Comparison of ENCODE assay signal across 21 cellular contexts in genomic region chr13:49571299-49572240, GRCh38. TPM values are rescaled to one million over a fixed set of nuclear protein-coding genes. Genes with fewer than 3 reads are reported as not detected.
DNase-seq lines count a peak whose midpoint lies in the region; ATAC-seq and TF ChIP-seq lines count a peak whose summit lies in the region.
"Had no signal": no experiment of that assay in that cellular context is flagged by ENCODE, and none has a peak within 500 bp of the region (broad histone marks: within the 10 kb centered on the region; RNA-seq: fewer than 3 reads in every experiment).

No MANE protein-coding gene starts in this region.

- TF ChIP-seq CTCF in mesothelial cell of epicardium (IDR thresholded peaks at IDR 0.05; ENCODE audit: unreplicated experiment): no peak

- H3K4me1 Mint-ChIP-seq in stimulated activated naive CD8-positive, alpha-beta T cell treated with anti-CD3 and anti-CD28 coated beads, Interleukin-15, Interleukin-2, amounts not matched to agents 100 ng/mL and 50 ng/mL, for 24 hours (ENCODE audit: low read depth): peaks cover 33% of the 10 kb centered on the region
- peaks cover 18 to 38% of the 10 kb centered on the region in 2 donors for H3K4me1 Mint-ChIP-seq in effector memory CD8-positive, alpha-beta T cell (ENCODE audit: low read depth in 2 of 2)
- peaks cover 13% of the 10 kb centered on the region for H3K4me1 Mint-ChIP-seq in mesothelial cell of epicardium
- H3K4me1 Mint-ChIP-seq: neural crest cell had no signal

- ATAC-seq in stimulated activated naive CD8-positive, alpha-beta T cell treated with anti-CD3 and anti-CD28 coated beads, Interleukin-15, Interleukin-2, amounts not matched to agents 100 U/mL and 50 U/mL, for 24 hours: no peak
- peak; percentile 58 for ATAC-seq in HG02759 (IDR thresholded peaks at IDR 0.05; ENCODE audit: unreplicated experiment)
- no peak for ATAC-seq in effector memory CD8-positive, alpha-beta T cell (replicated peaks)
- ATAC-seq: left lobe of liver had no signal

- no peak for DNase-seq in stimulated activated naive CD8-positive, alpha-beta T cell treated with anti-CD3 and anti-CD28 coated beads, Interleukin-15, Interleukin-2, amounts not matched to agents 100 U/mL and 50 U/mL, for 24 hours
- DNase-seq in effector memory CD8-positive, alpha-beta T cell: no peak
- DNase-seq in mesothelial cell of epicardium (ENCODE audit: low spot score in 2 of 2, unreplicated experiment in 2 of 2): no peak
- DNase-seq in pons (ENCODE audit: low spot score): no peak
- DNase-seq in superior temporal gyrus (ENCODE audit: extremely low spot score): no peak
- DNase-seq in activated naive CD4-positive, alpha-beta T cell treated with anti-CD3 and anti-CD28 coated beads, Interleukin-2, amount 50 U/mL, for 16 hours: no peak
- DNase-seq: activated CD4-positive, alpha-beta T cell treated with anti-CD3 and anti-CD28 coated beads for 1 hour; head of caudate nucleus; MG63; NCI-H146; SHP77; SW 1271 had no signal

- no peaks in the 10 kb centered on the region for H3K9me3 Mint-ChIP-seq in stimulated activated naive CD8-positive, alpha-beta T cell treated with anti-CD3 and anti-CD28 coated beads, Interleukin-15, Interleukin-2, amounts not matched to agents 100 ng/mL and 50 ng/mL, for 24 hours
- no peaks in the 10 kb centered on the region for H3K9me3 Mint-ChIP-seq in effector memory CD8-positive, alpha-beta T cell
- peaks cover 3% of the 10 kb centered on the region for H3K9me3 Mint-ChIP-seq in mesothelial cell of epicardium
- H3K9me3 Mint-ChIP-seq: activated T-helper 2 cell treated with anti-CD3 and anti-CD28 coated beads, Interferon-gamma antibody, Interleukin-2, Interleukin-4, amounts not matched to agents 10 μg/mL and 5 μg/mL and 100 μg/mL, durations not matched to agents 14 hours and 24 hours and 36 hours; IgD-negative memory B cell; neural crest cell had no signal

- peaks cover 17% of the 10 kb centered on the region for H3K36me3 Mint-ChIP-seq in stimulated activated naive CD8-positive, alpha-beta T cell treated with anti-CD3 and anti-CD28 coated beads, Interleukin-15, Interleukin-2, amounts not matched to agents 100 ng/mL and 50 ng/mL, for 24 hours (ENCODE audit: low read depth)
- peaks cover 3% of the 10 kb centered on the region for H3K36me3 Mint-ChIP-seq in effector memory CD8-positive, alpha-beta T cell (ENCODE audit: insufficient read depth)
- peaks cover 16% of the 10 kb centered on the region for H3K36me3 Mint-ChIP-seq in mesothelial cell of epicardium

- H3K27me3 Mint-ChIP-seq in stimulated activated naive CD8-positive, alpha-beta T cell treated with anti-CD3 and anti-CD28 coated beads, Interleukin-15, Interleukin-2, amounts not matched to agents 100 ng/mL and 50 ng/mL, for 24 hours: no peaks in the 10 kb centered on the region
- H3K27me3 Mint-ChIP-seq in effector memory CD8-positive, alpha-beta T cell: no peaks in the 10 kb centered on the region
- no peaks in the 10 kb centered on the region for H3K27me3 Mint-ChIP-seq in mesothelial cell of epicardium (ENCODE audit: low read depth)
- H3K27me3 Mint-ChIP-seq: IgD-negative memory B cell, progenitor cell of endocrine pancreas had no signal

- H3K4me3 Mint-ChIP-seq in stimulated activated naive CD8-positive, alpha-beta T cell treated with anti-CD3 and anti-CD28 coated beads, Interleukin-15, Interleukin-2, amounts not matched to agents 100 ng/mL and 50 ng/mL, for 24 hours: no peak overlapping the region
- H3K4me3 Mint-ChIP-seq in effector memory CD8-positive, alpha-beta T cell: no peak overlapping the region
- no peak overlapping the region for H3K4me3 Mint-ChIP-seq in mesothelial cell of epicardium
- H3K4me3 Mint-ChIP-seq: neural crest cell had no signal

- peak overlapping the region; percentile 5 for H3K27ac Mint-ChIP-seq in stimulated activated naive CD8-positive, alpha-beta T cell treated with anti-CD3 and anti-CD28 coated beads, Interleukin-15, Interleukin-2, amounts not matched to agents 100 ng/mL and 50 ng/mL, for 24 hours
- H3K27ac Mint-ChIP-seq in effector memory CD8-positive, alpha-beta T cell: peak overlapping the region; percentile 85 to 89
- H3K27ac Mint-ChIP-seq in mesothelial cell of epicardium: no peak overlapping the region
- H3K27ac Mint-ChIP-seq: IgD-negative memory B cell, progenitor cell of endocrine pancreas had no signal

RNA-seq across cellular contexts. Expression of gene RCBTB1, which starts 13.8 kb away (rescaled TPM):
- total RNA-seq in mesothelial cell of epicardium: 24.2 to 24.4 TPM (median 24.3 TPM) in 3 replicates

RNA-seq across cellular contexts. Expression of gene ARL11, which starts 56.7 kb away (rescaled TPM):
- total RNA-seq in mesothelial cell of epicardium: 0.11 to 0.20 TPM (median 0.16 TPM) in 3 replicates
- total RNA-seq: A172, fibroblast of lung, neural crest cell had no signal
